Comparison of ENCODE assay signal across 8 cellular contexts in the genomic region with DNA sequence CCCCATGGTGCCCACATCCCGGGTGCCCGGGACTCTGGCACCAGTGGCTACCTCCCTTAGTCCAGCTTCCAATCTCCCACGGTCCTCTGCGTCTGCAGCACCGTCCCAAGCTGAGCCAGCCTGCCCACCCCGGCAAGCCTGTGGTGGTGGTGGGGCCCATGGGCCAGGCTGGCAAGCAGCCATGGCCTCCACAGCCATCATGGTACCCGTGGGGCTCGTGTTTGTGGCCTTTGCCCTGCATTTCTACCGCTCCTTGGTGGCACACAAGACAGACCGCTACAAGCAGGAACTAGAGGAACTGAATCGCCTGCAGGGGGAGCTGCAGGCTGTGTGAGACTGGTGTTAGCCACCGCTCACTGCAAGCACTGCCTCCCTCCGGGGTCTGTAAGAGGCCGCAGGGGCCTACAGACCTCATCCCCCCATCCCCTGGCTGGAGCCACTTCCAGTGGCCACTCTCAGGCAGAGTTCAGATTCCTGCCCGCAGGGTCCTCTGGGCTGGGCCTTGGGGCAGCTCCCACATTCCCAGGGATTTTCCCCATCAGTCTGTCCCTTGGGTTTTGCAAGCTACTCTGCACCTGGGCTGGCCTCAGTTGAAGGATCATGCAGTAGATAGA. TPM values are rescaled to one million over a fixed set of nuclear protein-coding genes. Genes with fewer than 3 reads are reported as not detected.
DNase-seq lines count a peak whose midpoint lies in the region; ATAC-seq, FAIRE-seq and TF ChIP-seq lines count a peak whose summit lies in the region.
"Had no signal": no experiment of that assay in that cellular context is flagged by ENCODE, and none has a peak within 500 bp of the region (broad histone marks: within the 10 kb centered on the region; RNA-seq: fewer than 3 reads in every experiment).

No MANE protein-coding gene starts in this region.

- no peak overlapping the region for H3K27ac ChIP-seq in astrocyte (ENCODE audit: low read depth, low read length)

- peak overlapping the region; percentile 45 for H3K4me3 Mint-ChIP-seq in astrocyte (ENCODE audit: unreplicated experiment)

- H3K36me3 Mint-ChIP-seq in astrocyte (ENCODE audit: low read depth, unreplicated experiment), result peaks cover 2% of the 10 kb centered on the region

- H3K27ac Mint-ChIP-seq in astrocyte (ENCODE audit: unreplicated experiment), result peak overlapping the region; percentile 41

- TF ChIP-seq CTCF in GM12873 (IDR thresholded peaks at IDR 0.05; ENCODE audit: insufficient read depth, low read depth, low read length, missing control alignments) (peak; percentile 82), astrocyte (IDR thresholded peaks at IDR 0.05; ENCODE audit: insufficient read depth, low read depth, low read length) (peak; percentile 70)

- H3K4me2 ChIP-seq in astrocyte (ENCODE audit: low read length), result no peak overlapping the region

- FAIRE-seq in astrocyte (lab: Jason Lieb, UNC), result no peak
- FAIRE-seq: islet of Langerhans had no signal

- H3K4me1 Mint-ChIP-seq in astrocyte (ENCODE audit: low read depth, unreplicated experiment), result peaks cover 2% of the 10 kb centered on the region

- no peak overlapping the region for H2AFZ ChIP-seq in astrocyte (ENCODE audit: low read depth, low read length)

- H3K9ac ChIP-seq in astrocyte (ENCODE audit: low read length), result no peak overlapping the region

- H3K27me3 Mint-ChIP-seq in astrocyte (ENCODE audit: low read depth, unreplicated experiment), result no peaks in the 10 kb centered on the region

- H4K20me1 ChIP-seq in astrocyte (ENCODE audit: insufficient read depth, low read length), result peaks cover 18% of the 10 kb centered on the region

- no peak for ATAC-seq in GM19351 (IDR thresholded peaks at IDR 0.05; ENCODE audit: unreplicated experiment)

- H3K9me3 ChIP-seq in astrocyte (ENCODE audit: insufficient read depth, low read depth, low read length), result no peaks in the 10 kb centered on the region

- H3K4me3 ChIP-seq in astrocyte (ENCODE audit: insufficient read depth, low read depth, low read length), result no peak overlapping the region

- peaks cover 4% of the 10 kb centered on the region for H3K79me2 ChIP-seq in astrocyte (ENCODE audit: insufficient read depth, low read length)

- DNase-seq in NCI-H1105 treated with DMSO at 0.1 percent for 48 hours (lab: John Stamatoyannopoulos, UW), result peak; percentile 71
- DNase-seq in T-helper 1 cell, result peak in 4 of 5 donors; percentile 45 to 77 (median 50)
- DNase-seq in astrocyte (ENCODE audit: low read depth), result peak; percentile 48
- peak; percentile 60 for DNase-seq in iPS-NIHi7 (ENCODE audit: extremely low spot score)
- DNase-seq in stimulated activated CD4-positive, alpha-beta T cell treated with anti-CD3 and anti-CD28 coated beads, Interleukin-1b, Interleukin-23, amount 100 ng/mL, for 4 hours (ENCODE audit: low read depth in 2 of 2), result peak; percentile 45 to 52

- H3K27me3 ChIP-seq in astrocyte (ENCODE audit: insufficient read depth, low read length), result no peaks in the 10 kb centered on the region

- H3K9me3 Mint-ChIP-seq in astrocyte (ENCODE audit: unreplicated experiment), result no peaks in the 10 kb centered on the region

- peaks cover 21% of the 10 kb centered on the region for H3K4me1 ChIP-seq in astrocyte (ENCODE audit: insufficient read depth, low read length)

- no peaks in the 10 kb centered on the region for H3K36me3 ChIP-seq in astrocyte (ENCODE audit: insufficient read depth, low read length)

RNA-seq across cellular contexts. Expression of a gene that starts 3.9 kb away (rescaled TPM):
- 15.4 and 18.7 TPM in 2 replicates for total RNA-seq in astrocyte

RNA-seq across cellular contexts. Expression of a gene that starts 4.8 kb away (rescaled TPM):
- 21.1 and 22.6 TPM in 2 replicates for total RNA-seq in astrocyte

RNA-seq across cellular contexts. Expression of a gene that starts 30.2 kb away (rescaled TPM):
- total RNA-seq in astrocyte, result 42.3 and 42.5 TPM in 2 replicates

RNA-seq across cellular contexts. Expression of a gene that starts 31.4 kb away (rescaled TPM):
- 8.3 and 9.0 TPM in 2 replicates for total RNA-seq in astrocyte

RNA-seq across cellular contexts. Expression of a gene that starts 56.8 kb away (rescaled TPM):
- total RNA-seq in astrocyte, result 10.7 and 11.0 TPM in 2 replicates
